Comparison of ENCODE assay signal across 8 cellular contexts in genomic region chr2:1817256-1818127, GRCh38.
DNase-seq lines count a peak whose midpoint lies in the region; ATAC-seq and TF ChIP-seq lines count a peak whose summit lies in the region.

No MANE protein-coding gene starts in this region.

- H3K36me3 Mint-ChIP-seq in activated B cell treated with CpG ODN at 0.5 μM for 24 hours (ENCODE audit: low read depth), result no peaks in the 10 kb centered on the region

- H3K9me3 ChIP-seq in KOPT-K1 (ENCODE audit: insufficient read depth, low read length, poor library complexity, severe bottlenecking), result no peaks in the 10 kb centered on the region

- H3K4me1 Mint-ChIP-seq in activated B cell treated with CpG ODN at 0.5 μM for 24 hours, result peaks cover 2% of the 10 kb centered on the region

- TF ChIP-seq CTCF in activated B cell treated with CpG ODN at 0.5 μM for 24 hours (IDR thresholded peaks at IDR 0.05), result peak; percentile 86

- peak; percentile 91 for ATAC-seq in GM21619 (IDR thresholded peaks at IDR 0.05; ENCODE audit: unreplicated experiment)
- ATAC-seq in activated B cell treated with CpG ODN at 0.5 μM for 24 hours (ENCODE audit: low read depth), result peak; percentile 57

- no peaks in the 10 kb centered on the region for H3K9me3 Mint-ChIP-seq in activated B cell treated with CpG ODN at 0.5 μM for 24 hours

- H3K27ac ChIP-seq in KOPT-K1 (ENCODE audit: low read depth, low read length, poor library complexity, severe bottlenecking) (peak overlapping the region; percentile 51), caudate nucleus (ENCODE audit: low read depth, low read length) (peak overlapping the region; percentile 80)

- intact Hi-C loops in activated B cell treated with CpG ODN at 0.5 μM for 24 hours (cut with micrococcal nuclease), result loop anchor here (2.0 to 5.0 kb wide), 2 partner anchors 229 to 1570 kb away; no protein-coding TSS in a partner anchor

- POLR2A ChIA-PET in activated B cell treated with CpG ODN at 0.5 μM for 24 hours (lab: Charles Lee), result no interaction called here

- CTCF ChIA-PET in activated B cell treated with CpG ODN at 0.5 μM for 24 hours (lab: Charles Lee), result interaction anchor here (1.4 kb wide), 1 partner anchor 8 kb away, joined by 3 read pairs; no protein-coding TSS in a partner anchor

- DNase-seq in EH (ENCODE audit: low read depth) (peak; percentile 100), activated B cell treated with CpG ODN at 0.5 μM for 24 hours (peak; percentile 45), caudate nucleus (lab: John Stamatoyannopoulos, UW) (peak in 59 of 61 donors; percentile 3 to 91 (median 68)), kidney tubule cell (ENCODE audit: low spot score) (peak; percentile 91), GDM1 (lab: John Stamatoyannopoulos, UW) (no peak)
- peak; percentile 15 to 51 for DNase-seq in stimulated activated CD4-positive, alpha-beta T cell treated with anti-CD3 and anti-CD28 coated beads, Interleukin-15, amount 100 ng/mL, for 1 hour (ENCODE audit: low read depth in 1 of 2, low spot score in 1 of 2)

- H3K36me3 ChIP-seq in KOPT-K1 (ENCODE audit: insufficient read depth, low read length), result no peaks in the 10 kb centered on the region

- no peak overlapping the region for H3K27ac Mint-ChIP-seq in activated B cell treated with CpG ODN at 0.5 μM for 24 hours

- H3K4me3 Mint-ChIP-seq in activated B cell treated with CpG ODN at 0.5 μM for 24 hours, result no peak overlapping the region

- H3K27me3 Mint-ChIP-seq in activated B cell treated with CpG ODN at 0.5 μM for 24 hours, result no peaks in the 10 kb centered on the region
